Comparison of ENCODE assay signal across 17 cellular contexts in the genomic region with DNA sequence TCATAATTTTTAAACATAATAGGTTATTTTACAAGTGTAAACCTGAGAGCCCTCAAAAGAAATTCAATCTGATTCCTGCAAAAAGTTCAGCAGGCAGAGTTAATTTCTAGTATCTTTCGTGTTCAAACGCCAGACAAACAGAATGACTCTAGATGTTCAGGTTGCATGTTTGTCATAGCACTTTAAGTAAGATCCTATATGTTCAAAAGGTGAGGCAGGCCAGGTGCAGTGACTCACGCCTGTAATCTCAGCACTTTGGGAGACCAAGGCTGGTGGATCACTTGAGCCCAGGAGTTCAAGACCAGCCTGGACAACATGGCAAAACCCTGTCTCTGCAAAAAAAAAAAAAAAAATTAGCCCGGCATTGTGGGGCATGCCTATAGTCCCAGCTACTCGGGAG. TPM values are rescaled to one million over a fixed set of nuclear protein-coding genes. Genes with fewer than 3 reads are reported as not detected.
"Had no signal": no experiment of that assay in that cellular context is flagged by ENCODE, and none has a peak within 500 bp of the region (broad histone marks: within the 10 kb centered on the region; RNA-seq: fewer than 3 reads in every experiment).

No MANE protein-coding gene starts in this region.

- H3K4me3 ChIP-seq: dorsolateral prefrontal cortex, right lobe of liver, spleen had no signal

- H3K27ac Mint-ChIP-seq: activated naive CD4-positive, alpha-beta T cell treated with anti-CD3 and anti-CD28 coated beads, Interleukin-2, amount 50 U/mL, for 24 hours; immature natural killer cell; natural killer cell treated with Interleukin-12 subunit alpha and Interleukin-12 subunit beta and Interleukin-15 and Interleukin-18, amount 100 ng/mL, for 72 hours had no signal

- H3K4me3 Mint-ChIP-seq: activated naive CD4-positive, alpha-beta T cell treated with anti-CD3 and anti-CD28 coated beads, Interleukin-2, amount 50 U/mL, for 24 hours; immature natural killer cell; natural killer cell treated with Interleukin-12 subunit alpha and Interleukin-12 subunit beta and Interleukin-15 and Interleukin-18, amount 100 ng/mL, for 72 hours had no signal

- DNase-seq: activated CD4-positive, alpha-beta T cell treated with anti-CD3 and anti-CD28 coated beads, Interleukin-2, amount 50 U/mL, for 1 hour; cerebellar nuclear complex; dorsolateral prefrontal cortex; esophagus squamous epithelium; glutamatergic neuron; immature natural killer cell; occipital lobe; psoas muscle; right lobe of liver; spleen; stimulated activated CD4-positive, alpha-beta T cell treated with anti-CD3 and anti-CD28 coated beads, Interleukin-1b, Interleukin-23, amount 100 ng/mL, for 48 hours; upper lobe of right lung had no signal

- H3K4me1 Mint-ChIP-seq: activated naive CD4-positive, alpha-beta T cell treated with anti-CD3 and anti-CD28 coated beads, Interleukin-2, amount 50 U/mL, for 24 hours; immature natural killer cell had no signal

- H3K36me3 ChIP-seq: esophagus squamous epithelium, right lobe of liver, spleen, upper lobe of right lung had no signal

- H3K4me1 ChIP-seq: right lobe of liver, upper lobe of right lung had no signal

- H3K27me3 ChIP-seq: right lobe of liver had no signal

- ATAC-seq: natural killer cell treated with Interleukin-12 subunit alpha and Interleukin-12 subunit beta and Interleukin-15 and Interleukin-18, amount 100 ng/mL, for 72 hours; psoas muscle; right lobe of liver; stimulated activated memory B cell treated with anti-CD40 and anti-IgM and Interleukin-4, amounts not matched to agents 10 μg/mL and 1 μg/mL and 100 μg/mL, for 72 hours; upper lobe of right lung had no signal

- H3K27ac ChIP-seq: dorsolateral prefrontal cortex, psoas muscle, right lobe of liver, spleen had no signal

- H3K9me3 ChIP-seq: esophagus squamous epithelium, psoas muscle, right lobe of liver, spleen, upper lobe of right lung had no signal

- H3K9me3 Mint-ChIP-seq: activated naive CD4-positive, alpha-beta T cell treated with anti-CD3 and anti-CD28 coated beads, Interleukin-2, amount 50 U/mL, for 24 hours; brain; natural killer cell treated with Interleukin-12 subunit alpha and Interleukin-12 subunit beta and Interleukin-15 and Interleukin-18, amount 100 ng/mL, for 72 hours; stimulated activated memory B cell treated with anti-CD40 and anti-IgM and Interleukin-4, amounts not matched to agents 10 μg/mL and 1 μg/mL and 100 μg/mL, for 72 hours had no signal

- H3K36me3 Mint-ChIP-seq: activated naive CD4-positive, alpha-beta T cell treated with anti-CD3 and anti-CD28 coated beads, Interleukin-2, amount 50 U/mL, for 24 hours; brain; immature natural killer cell; natural killer cell treated with Interleukin-12 subunit alpha and Interleukin-12 subunit beta and Interleukin-15 and Interleukin-18, amount 100 ng/mL, for 72 hours; stimulated activated memory B cell treated with anti-CD40 and anti-IgM and Interleukin-4, amounts not matched to agents 10 μg/mL and 1 μg/mL and 100 μg/mL, for 72 hours had no signal

RNA-seq across cellular contexts. Expression of a gene that starts 1.1 kb away (rescaled TPM):
- total RNA-seq: natural killer cell treated with Interleukin-12 subunit alpha and Interleukin-12 subunit beta and Interleukin-15 and Interleukin-18, amount 100 ng/mL, for 72 hours; psoas muscle; T-helper 2 cell treated with Interferon-gamma antibody and Interleukin-4, amounts not matched to agents 100 ng/mL and 5 ng/mL, for 36 hours had no signal
- polyA plus RNA-seq: immature natural killer cell had no signal
